8 cellular contexts compared by ENCODE assay signal in the genomic region with DNA sequence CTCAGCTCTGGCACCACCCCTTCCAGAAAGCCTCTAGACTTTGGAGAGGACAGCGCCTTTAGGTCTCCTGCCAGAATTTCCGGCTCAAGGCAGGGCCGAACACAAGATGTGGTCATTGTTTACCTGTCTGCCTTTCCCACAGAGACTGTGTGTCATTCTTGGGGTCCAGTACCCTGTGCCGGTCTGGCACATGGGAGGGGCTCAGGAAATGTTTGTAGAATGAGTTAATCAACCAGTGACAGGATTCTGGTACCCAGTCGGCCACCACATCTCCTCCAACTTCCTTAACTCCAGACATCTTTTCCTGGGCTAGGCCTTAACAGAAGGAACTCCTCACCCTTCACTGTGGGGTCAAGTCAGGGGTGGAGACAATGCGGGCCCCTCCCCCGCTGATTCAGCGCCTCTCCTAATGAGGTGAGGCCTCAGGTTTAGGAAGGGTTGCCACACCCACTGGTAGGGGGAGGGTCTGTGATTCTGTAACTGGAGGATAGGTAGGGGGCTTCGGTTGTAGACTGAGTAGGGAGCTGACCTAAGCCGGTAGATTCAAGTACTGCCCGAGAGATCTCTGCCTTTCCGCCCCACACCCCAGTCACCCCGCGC. TPM values are rescaled to one million over a fixed set of nuclear protein-coding genes. Genes with fewer than 3 reads are reported as not detected.
DNase-seq lines count a peak whose midpoint lies in the region; ATAC-seq and TF ChIP-seq lines count a peak whose summit lies in the region.

No MANE protein-coding gene starts in this region.

- peak; percentile 37 for ATAC-seq in activated CD4-positive, alpha-beta T cell treated with anti-CD3 and anti-CD28 coated beads for 36 hours
- ATAC-seq in HG03103 (IDR thresholded peaks at IDR 0.05; ENCODE audit: low read depth, unreplicated experiment) (peak; percentile 21), upper lobe of right lung (peak; percentile 73)

- H3K9ac ChIP-seq in endodermal cell (ENCODE audit: extremely low read depth, low read length, poor library complexity, severe bottlenecking) = peak overlapping the region; percentile 82

- H3K4me1 ChIP-seq in endodermal cell (ENCODE audit: control insufficient read depth, insufficient read depth, low read length) (peaks cover 11% of the 10 kb centered on the region), muscle layer of duodenum (ENCODE audit: control insufficient read depth in 1 of 2, insufficient read depth in 2 of 2, low read length in 2 of 2) (peaks cover 9 to 11% of the 10 kb centered on the region in 2 donors), upper lobe of right lung (peaks cover 35% of the 10 kb centered on the region)

- WGBS in endodermal cell (ENCODE audit: insufficient coverage in 1 of 2, insufficient read length in 1 of 2), 2 experiments = 18 to 57% methylated on average over 4 to 14 of the region's 14 CpGs

- H3K27me3 Mint-ChIP-seq in activated CD4-positive, alpha-beta T cell treated with anti-CD3 and anti-CD28 coated beads for 36 hours = peaks cover 2% of the 10 kb centered on the region
- peaks cover 5% of the 10 kb centered on the region for H3K27me3 Mint-ChIP-seq in T-helper 2 cell treated with Interferon-gamma antibody and Interleukin-4, amounts not matched to agents 5 μg/mL and 100 μg/mL, for 36 hours (ENCODE audit: low read depth)
- no peaks in the 10 kb centered on the region for H3K27me3 Mint-ChIP-seq in endodermal cell (ENCODE audit: insufficient read depth)

- no peaks in the 10 kb centered on the region for H3K27me3 ChIP-seq in endodermal cell (ENCODE audit: control insufficient read depth, insufficient read depth, low read length, poor library complexity, severe bottlenecking)
- peaks cover 4% of the 10 kb centered on the region for H3K27me3 ChIP-seq in muscle layer of duodenum (ENCODE audit: low read depth, low read length)
- H3K27me3 ChIP-seq in upper lobe of right lung = no peaks in the 10 kb centered on the region

- H3K4me3 Mint-ChIP-seq in activated CD4-positive, alpha-beta T cell treated with anti-CD3 and anti-CD28 coated beads for 36 hours = peak overlapping the region; percentile 78
- H3K4me3 Mint-ChIP-seq in T-helper 2 cell treated with Interferon-gamma antibody and Interleukin-4, amounts not matched to agents 5 μg/mL and 100 μg/mL, for 36 hours = peak overlapping the region; percentile 83
- peak overlapping the region; percentile 72 for H3K4me3 Mint-ChIP-seq in endodermal cell

- H3K4me1 Mint-ChIP-seq in activated CD4-positive, alpha-beta T cell treated with anti-CD3 and anti-CD28 coated beads for 36 hours = peaks cover 15% of the 10 kb centered on the region
- H3K4me1 Mint-ChIP-seq in T-helper 2 cell treated with Interferon-gamma antibody and Interleukin-4, amounts not matched to agents 5 μg/mL and 100 μg/mL, for 36 hours (ENCODE audit: low read depth) = peaks cover 13% of the 10 kb centered on the region
- peaks cover 54% of the 10 kb centered on the region for H3K4me1 Mint-ChIP-seq in endodermal cell

- peak; percentile 63 for DNase-seq in activated CD4-positive, alpha-beta T cell treated with anti-CD3 and anti-CD28 coated beads for 36 hours
- DNase-seq in activated CD4-positive, alpha-beta T cell treated with anti-CD3 and anti-CD28 coated beads for 1 hour = no peak
- DNase-seq in T-helper 2 cell treated with Interferon-gamma antibody and Interleukin-4, amounts not matched to agents 5 μg/mL and 100 μg/mL, for 36 hours (ENCODE audit: low spot score) = peak; percentile 27
- DNase-seq in endodermal cell (peak; percentile 96), upper lobe of right lung (peak; percentile 88)
- no peak for DNase-seq in NK-92 treated with Interleukin-12 subunit alpha and Interleukin-12 subunit beta, amount 100 ng/mL, for 24 hours (lab: John Stamatoyannopoulos, UW)

- intact Hi-C loops in activated CD4-positive, alpha-beta T cell treated with anti-CD3 and anti-CD28 coated beads for 36 hours (cut with DNase I, micrococcal nuclease) = loop anchor here in 1 of 2 experiments (1.0 kb wide), 4 partner anchors 30 to 198 kb away; a partner anchor contains a TSS
- intact Hi-C loops in upper lobe of right lung (cut with DNase I) = no loop called here

- H3K36me3 ChIP-seq in endodermal cell (ENCODE audit: control insufficient read depth, insufficient read depth, low read length) (peaks cover 8% of the 10 kb centered on the region), muscle layer of duodenum (ENCODE audit: control insufficient read depth in 1 of 2, insufficient read depth in 2 of 2, low read length in 2 of 2) (no peaks in the 10 kb centered on the region), upper lobe of right lung (no peaks in the 10 kb centered on the region)

- H3K9me3 ChIP-seq in endodermal cell (ENCODE audit: control insufficient read depth, low read length) = no peaks in the 10 kb centered on the region
- H3K9me3 ChIP-seq in muscle layer of duodenum (ENCODE audit: control insufficient read depth in 1 of 2, low read length in 2 of 2) = no peaks in the 10 kb centered on the region
- H3K9me3 ChIP-seq in upper lobe of right lung = no peaks in the 10 kb centered on the region

- H3K9me3 Mint-ChIP-seq in activated CD4-positive, alpha-beta T cell treated with anti-CD3 and anti-CD28 coated beads for 36 hours (ENCODE audit: low read depth) = no peaks in the 10 kb centered on the region
- H3K9me3 Mint-ChIP-seq in T-helper 2 cell treated with Interferon-gamma antibody and Interleukin-4, amounts not matched to agents 5 μg/mL and 100 μg/mL, for 36 hours = no peaks in the 10 kb centered on the region
- no peaks in the 10 kb centered on the region for H3K9me3 Mint-ChIP-seq in endodermal cell

- CTCF ChIA-PET in activated CD4-positive, alpha-beta T cell treated with anti-CD3 and anti-CD28 coated beads for 36 hours (lab: Charles Lee) = no interaction called here

- peak overlapping the region; percentile 86 for H3K27ac Mint-ChIP-seq in activated CD4-positive, alpha-beta T cell treated with anti-CD3 and anti-CD28 coated beads for 36 hours
- H3K27ac Mint-ChIP-seq in T-helper 2 cell treated with Interferon-gamma antibody and Interleukin-4, amounts not matched to agents 5 μg/mL and 100 μg/mL, for 36 hours = peak overlapping the region; percentile 89
- H3K27ac Mint-ChIP-seq in endodermal cell = peak overlapping the region; percentile 94

- H3K4me3 ChIP-seq in endodermal cell (ENCODE audit: low read length) (peak overlapping the region; percentile 85), muscle layer of duodenum (ENCODE audit: low read depth in 1 of 2, low read length in 2 of 2) (peak overlapping the region; percentile 81 to 82), upper lobe of right lung (peak overlapping the region; percentile 93)

- H3K27ac ChIP-seq in endodermal cell (ENCODE audit: low read depth, low read length) (peak overlapping the region; percentile 79), muscle layer of duodenum (ENCODE audit: low read length) (peak overlapping the region; percentile 92), upper lobe of right lung (peak overlapping the region; percentile 98)

- TF ChIP-seq CTCF in endodermal cell (conservative IDR thresholded peaks at IDR 0.05) (no peak), upper lobe of right lung (IDR thresholded peaks at IDR 0.05) (no peak)

- H3K36me3 Mint-ChIP-seq in activated CD4-positive, alpha-beta T cell treated with anti-CD3 and anti-CD28 coated beads for 36 hours (ENCODE audit: low read depth) = no peaks in the 10 kb centered on the region
- no peaks in the 10 kb centered on the region for H3K36me3 Mint-ChIP-seq in T-helper 2 cell treated with Interferon-gamma antibody and Interleukin-4, amounts not matched to agents 5 μg/mL and 100 μg/mL, for 36 hours (ENCODE audit: low read depth)
- peaks cover 5% of the 10 kb centered on the region for H3K36me3 Mint-ChIP-seq in endodermal cell (ENCODE audit: low read depth)

- POLR2A ChIA-PET in activated CD4-positive, alpha-beta T cell treated with anti-CD3 and anti-CD28 coated beads for 36 hours (lab: Charles Lee) = no interaction called here

RNA-seq across cellular contexts. Expression of a gene that starts 29.3 kb away (rescaled TPM):
- not detected for total RNA-seq in activated CD4-positive, alpha-beta T cell treated with anti-CD3 and anti-CD28 coated beads for 36 hours
- 10 to 100 TPM; 45.4 to 69.7 TPM for total RNA-seq in endodermal cell
- 17.2 TPM for polyA plus RNA-seq in endodermal cell (2013, experiment 1 of 2)
- polyA plus RNA-seq in endodermal cell (2013, experiment 2 of 2) = 13.5 TPM
- 66.6 TPM for total RNA-seq in upper lobe of right lung

Comparison
In these comparisons a context has a peak if more than half of its experiments do, and no peak if none do; other contexts are left out.
1. DNase-seq: peak in activated CD4-positive, alpha-beta T cell treated with anti-CD3 and anti-CD28 coated beads for 36 hours (single experiment), T-helper 2 cell treated with Interferon-gamma antibody and Interleukin-4, amounts not matched to agents 5 μg/mL and 100 μg/mL, for 36 hours (single experiment), endodermal cell (single experiment) and upper lobe of right lung (single experiment); none in activated CD4-positive, alpha-beta T cell treated with anti-CD3 and anti-CD28 coated beads for 1 hour (single experiment) and NK-92 treated with Interleukin-12 subunit alpha and Interleukin-12 subunit beta, amount 100 ng/mL, for 24 hours (single experiment).
2. ATAC-seq: peak in every context shown above with its lines; median percentile 73 in upper lobe of right lung; 37 in activated CD4-positive, alpha-beta T cell treated with anti-CD3 and anti-CD28 coated beads for 36 hours; 21 in HG03103.
3. RNA of a gene that starts 29.3 kb away (total RNA-seq): 45.4 to 69.7 TPM in endodermal cell and 66.6 TPM in upper lobe of right lung (single experiment); not detected in activated CD4-positive, alpha-beta T cell treated with anti-CD3 and anti-CD28 coated beads for 36 hours; every median in the first group is over 10 times any median in the second.
4. Peak in every context shown above with its lines, with median percentiles within 50 percentile points of each other: H3K27ac Mint-ChIP-seq, H3K4me3 Mint-ChIP-seq, H3K27ac ChIP-seq and H3K4me3 ChIP-seq.